ENCODE assay signal across 3 cellular contexts in genomic region chr11:44973634-44974401, GRCh38.
TF ChIP-seq lines count a peak whose summit lies in the region.

No MANE protein-coding gene starts in this region.

TF ChIP-seq in GM23338, 12 proteins besides CTCF, POLR2A, EP300 and RAD21:
- no peak for TF ChIP-seq NANOG (IDR thresholded peaks at IDR 0.05; ENCODE audit: borderline replicate concordance)
- TF ChIP-seq STAT1 (IDR thresholded peaks at IDR 0.05; ENCODE audit: unreplicated experiment) = no peak
- TF ChIP-seq CREB1 (CRISPR knock-in tag; IDR thresholded peaks at IDR 0.05; ENCODE audit: low read depth) = no peak
- no peak for TF ChIP-seq ZNF331 (CRISPR knock-in tag; IDR thresholded peaks at IDR 0.05; ENCODE audit: low read depth)

TF ChIP-seq in K562, 482 proteins besides CTCF, POLR2A, EP300 and RAD21:
- TF ChIP-seq MAFG (tag; conservative IDR thresholded peaks at IDR 0.05) (no peak), RFX1 (IDR thresholded peaks at IDR 0.05) (peak; percentile 47), POLR2AphosphoS2 (IDR thresholded peaks at IDR 0.05; ENCODE audit: low read length) (no peak), RAD51 (IDR thresholded peaks at IDR 0.05; ENCODE audit: borderline replicate concordance, low read depth) (no peak), ZNF830 (CRISPR knock-in tag; IDR thresholded peaks at IDR 0.05) (no peak), BCOR (IDR thresholded peaks at IDR 0.05) (no peak), POLR3G (IDR thresholded peaks at IDR 0.05; ENCODE audit: extremely low read depth, insufficient read length, insufficient replicate concordance) (no peak)

TF ChIP-seq in neural cell, 6 proteins besides CTCF, POLR2A, EP300 and RAD21:
- TF ChIP-seq POLR2AphosphoS5 (IDR thresholded peaks at IDR 0.05) (peak; percentile 66), TAF1 (IDR thresholded peaks at IDR 0.05; ENCODE audit: low read depth) (no peak), MXI1 (conservative IDR thresholded peaks at IDR 0.05; ENCODE audit: poor library complexity, severe bottlenecking) (peak; percentile 9), SMC3 (conservative IDR thresholded peaks at IDR 0.05; ENCODE audit: poor library complexity) (peak; percentile 28), REST (IDR thresholded peaks at IDR 0.05; ENCODE audit: borderline replicate concordance) (peak; percentile 54), EZH2 (IDR thresholded peaks at IDR 0.05; ENCODE audit: borderline replicate concordance, insufficient read depth, low read length, poor library complexity, severe bottlenecking) (no peak)
